In the genomic region with DNA sequence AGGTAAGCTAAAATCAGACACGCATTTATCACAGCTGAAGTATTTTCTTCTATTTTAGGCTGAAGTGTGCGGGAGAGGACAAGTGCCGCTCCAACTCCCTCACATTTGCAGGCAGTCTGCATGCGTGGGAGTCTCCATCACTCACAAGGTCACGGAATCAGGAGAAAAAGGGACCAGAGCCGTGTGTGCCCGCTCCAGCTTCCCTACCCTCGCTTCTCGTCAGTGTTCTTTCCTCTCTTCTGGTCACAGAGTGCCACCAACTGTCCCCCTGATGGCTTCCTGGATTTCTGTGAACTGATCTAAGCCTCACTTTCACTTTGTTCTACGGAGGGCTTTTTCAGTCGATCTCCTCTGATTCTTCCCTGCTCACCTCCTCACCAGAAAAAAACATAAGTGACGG, we compare ENCODE assay signal across 9 cellular contexts.
DNase-seq lines count a peak whose midpoint lies in the region; ATAC-seq and TF ChIP-seq lines count a peak whose summit lies in the region.
"Had no signal": no experiment of that assay in that cellular context is flagged by ENCODE, and none has a peak within 500 bp of the region (broad histone marks: within the 10 kb centered on the region; RNA-seq: fewer than 3 reads in every experiment).

No MANE protein-coding gene starts in this region.

- no peak overlapping the region for H3K27ac Mint-ChIP-seq in stimulated activated naive CD8-positive, alpha-beta T cell treated with anti-CD3 and anti-CD28 coated beads, Interleukin-15, Interleukin-2, amounts not matched to agents 100 ng/mL and 50 ng/mL, for 24 hours
- no peak overlapping the region for H3K27ac Mint-ChIP-seq in effector memory CD8-positive, alpha-beta T cell

- no peaks in the 10 kb centered on the region for H3K27me3 ChIP-seq in SK-N-SH (ENCODE audit: insufficient read depth)
- H3K27me3 ChIP-seq: neutrophil had no signal

- no peaks in the 10 kb centered on the region for H3K4me1 Mint-ChIP-seq in stimulated activated naive CD8-positive, alpha-beta T cell treated with anti-CD3 and anti-CD28 coated beads, Interleukin-15, Interleukin-2, amounts not matched to agents 100 ng/mL and 50 ng/mL, for 24 hours (ENCODE audit: low read depth)
- no peaks in the 10 kb centered on the region for H3K4me1 Mint-ChIP-seq in effector memory CD8-positive, alpha-beta T cell (ENCODE audit: low read depth in 2 of 2)

- peak overlapping the region; percentile 70 for H2AFZ ChIP-seq in SK-N-SH (ENCODE audit: low read depth)

- H3K9me3 ChIP-seq in SK-N-SH: no peaks in the 10 kb centered on the region
- H3K9me3 ChIP-seq: neutrophil had no signal

- no peak for ATAC-seq in stimulated activated naive CD8-positive, alpha-beta T cell treated with anti-CD3 and anti-CD28 coated beads, Interleukin-15, Interleukin-2, amounts not matched to agents 100 U/mL and 50 U/mL, for 24 hours
- ATAC-seq in HG03108 (IDR thresholded peaks at IDR 0.05; ENCODE audit: unreplicated experiment) (peak; percentile 58), GM21390 (IDR thresholded peaks at IDR 0.05; ENCODE audit: unreplicated experiment) (no peak)
- no peak for ATAC-seq in effector memory CD8-positive, alpha-beta T cell (replicated peaks)

- H3K79me2 ChIP-seq in SK-N-SH (ENCODE audit: insufficient read depth): no peaks in the 10 kb centered on the region

- WGBS in SK-N-SH (ENCODE audit: low lambda C conversion rate): 10% methylated on average over 10 of the region's 12 CpGs

- H3K9me3 Mint-ChIP-seq in stimulated activated naive CD8-positive, alpha-beta T cell treated with anti-CD3 and anti-CD28 coated beads, Interleukin-15, Interleukin-2, amounts not matched to agents 100 ng/mL and 50 ng/mL, for 24 hours: peaks cover 11% of the 10 kb centered on the region
- peaks cover 7 to 13% of the 10 kb centered on the region in 2 donors for H3K9me3 Mint-ChIP-seq in effector memory CD8-positive, alpha-beta T cell

- TF ChIP-seq CTCF in SK-N-SH (IDR thresholded peaks at IDR 0.05): peak; percentile 26

- H3K4me3 ChIP-seq in SK-N-SH (ENCODE audit: low read depth in 2 of 2, low read length in 1 of 2): peak overlapping the region; percentile 52 to 69

- no peak overlapping the region for H3K27ac ChIP-seq in SK-N-SH (ENCODE audit: low read depth in 2 of 2, low read length in 1 of 2)
- H3K27ac ChIP-seq: neutrophil had no signal

- no peaks in the 10 kb centered on the region for H3K36me3 Mint-ChIP-seq in stimulated activated naive CD8-positive, alpha-beta T cell treated with anti-CD3 and anti-CD28 coated beads, Interleukin-15, Interleukin-2, amounts not matched to agents 100 ng/mL and 50 ng/mL, for 24 hours (ENCODE audit: low read depth)
- H3K36me3 Mint-ChIP-seq in effector memory CD8-positive, alpha-beta T cell (ENCODE audit: insufficient read depth): no peaks in the 10 kb centered on the region

- peak overlapping the region; percentile 25; the same call in 1 of the 2 replicates for H3K9ac ChIP-seq in SK-N-SH

- H3K9me2 ChIP-seq in SK-N-SH: no peaks in the 10 kb centered on the region

- no peaks in the 10 kb centered on the region for H3K36me3 ChIP-seq in SK-N-SH (replicated peaks in 1 of 2; ENCODE audit: control insufficient read depth in 1 of 2, insufficient read depth in 2 of 2, low read length in 1 of 2)
- H3K36me3 ChIP-seq: neutrophil had no signal

- H3K4me3 Mint-ChIP-seq in stimulated activated naive CD8-positive, alpha-beta T cell treated with anti-CD3 and anti-CD28 coated beads, Interleukin-15, Interleukin-2, amounts not matched to agents 100 ng/mL and 50 ng/mL, for 24 hours: peak overlapping the region; percentile 7
- peak overlapping the region in 1 of 2 donors; percentile 29 for H3K4me3 Mint-ChIP-seq in effector memory CD8-positive, alpha-beta T cell

- TF ChIP-seq EP300 in SK-N-SH (IDR thresholded peaks at IDR 0.05; ENCODE audit: borderline replicate concordance in 1 of 2, low read depth in 1 of 2, low read length in 1 of 2): no peak

- TF ChIP-seq RAD21 in SK-N-SH (IDR thresholded peaks at IDR 0.05; ENCODE audit: low read length): no peak; the same call in 1 of the 2 replicates

- POLR2A ChIA-PET in SK-N-SH (lab: Yijun Ruan, JAX): no interaction called here

- H3K4me2 ChIP-seq in SK-N-SH: peak overlapping the region; percentile 75

- no peaks in the 10 kb centered on the region for H3F3A ChIP-seq in SK-N-SH (replicated peaks; ENCODE audit: insufficient read depth)

- H4K20me1 ChIP-seq in SK-N-SH (ENCODE audit: insufficient read depth): no peaks in the 10 kb centered on the region

- CTCF ChIA-PET in SK-N-SH (lab: Yijun Ruan, JAX): no interaction called here

- H3K27me3 Mint-ChIP-seq in stimulated activated naive CD8-positive, alpha-beta T cell treated with anti-CD3 and anti-CD28 coated beads, Interleukin-15, Interleukin-2, amounts not matched to agents 100 ng/mL and 50 ng/mL, for 24 hours: no peaks in the 10 kb centered on the region
- no peaks in the 10 kb centered on the region for H3K27me3 Mint-ChIP-seq in effector memory CD8-positive, alpha-beta T cell

- no peak for DNase-seq in stimulated activated naive CD8-positive, alpha-beta T cell treated with anti-CD3 and anti-CD28 coated beads, Interleukin-15, Interleukin-2, amounts not matched to agents 100 U/mL and 50 U/mL, for 24 hours
- DNase-seq in SK-N-SH (peak; percentile 3), left kidney (ENCODE audit: low read depth, low spot score) (peak; percentile 89), HuH-7.5 (ENCODE audit: low spot score) (no peak)
- DNase-seq in effector memory CD8-positive, alpha-beta T cell: no peak

- H3K4me1 ChIP-seq in SK-N-SH (ENCODE audit: control insufficient read depth in 1 of 2, insufficient read depth in 2 of 2, low read depth in 1 of 2, low read length in 1 of 2): peaks cover 0 to 2% of the 10 kb centered on the region in 2 experiments; a peak in 1 of 4 replicates

TF ChIP-seq in SK-N-SH, 30 proteins besides CTCF, POLR2A, EP300 and RAD21:
- TF ChIP-seq FOSL2 (IDR thresholded peaks at IDR 0.05; ENCODE audit: borderline replicate concordance, low read depth) (no peak), EZH2phosphoT487 (IDR thresholded peaks at IDR 0.05; ENCODE audit: borderline replicate concordance, low read depth) (no peak), RFX5 (IDR thresholded peaks at IDR 0.05; ENCODE audit: low read length) (no peak), GATA2 (CRISPR knock-in tag; IDR thresholded peaks at IDR 0.05) (no peak), RXRA (IDR thresholded peaks at IDR 0.05; ENCODE audit: borderline replicate concordance, low read depth) (no peak)

Comparison
In these comparisons a context has a peak if more than half of its experiments do, and no peak if none do; other contexts are left out.
1. DNase-seq: peak in SK-N-SH (single experiment) and left kidney (single experiment); none in stimulated activated naive CD8-positive, alpha-beta T cell treated with anti-CD3 and anti-CD28 coated beads, Interleukin-15, Interleukin-2, amounts not matched to agents 100 U/mL and 50 U/mL, for 24 hours (single experiment), effector memory CD8-positive, alpha-beta T cell (0 of 3) and HuH-7.5 (single experiment).